ENCODE assay signal across 9 cellular contexts in the genomic region with DNA sequence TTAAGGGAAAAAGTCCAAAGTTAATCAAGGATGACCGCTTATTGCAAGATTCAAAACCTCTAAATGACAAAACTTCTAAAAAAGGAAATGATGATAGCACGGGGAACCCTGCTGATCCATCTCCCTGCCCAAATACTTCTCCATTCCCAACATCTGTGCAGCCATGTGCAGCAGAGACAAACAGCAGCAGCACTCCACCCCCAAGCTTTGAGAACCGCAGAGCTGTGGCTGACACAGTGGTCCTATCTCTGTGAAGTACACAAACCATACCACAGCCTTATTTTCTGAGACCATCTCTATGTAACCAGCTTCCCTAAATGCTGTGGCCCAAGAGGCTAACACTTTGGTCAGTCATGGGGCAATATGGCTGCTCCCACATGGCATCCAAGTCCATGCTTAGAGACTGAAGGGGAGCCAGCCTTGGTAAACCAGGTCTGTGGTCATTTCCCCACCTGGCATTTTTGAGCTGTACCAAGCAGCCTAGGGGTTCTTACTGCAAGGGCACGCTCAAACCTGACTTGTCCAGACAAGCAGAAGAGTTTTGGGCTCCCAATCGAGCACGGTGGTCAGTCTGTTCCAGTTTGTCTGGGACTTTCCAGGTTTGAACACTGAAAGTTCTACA. TPM values are rescaled to one million over a fixed set of nuclear protein-coding genes. Genes with fewer than 3 reads are reported as not detected.
DNase-seq lines count a peak whose midpoint lies in the region; ATAC-seq and TF ChIP-seq lines count a peak whose summit lies in the region.
"Had no signal": no experiment of that assay in that cellular context is flagged by ENCODE, and none has a peak within 500 bp of the region (broad histone marks: within the 10 kb centered on the region; RNA-seq: fewer than 3 reads in every experiment).

No MANE protein-coding gene starts in this region.

- H3K27me3 ChIP-seq in ascending aorta (no peaks in the 10 kb centered on the region), smooth muscle cell (ENCODE audit: low read depth) (no peaks in the 10 kb centered on the region), esophagus muscularis mucosa (no peaks in the 10 kb centered on the region)
- H3K27me3 ChIP-seq: SJCRH30 had no signal

- ATAC-seq in GM19328 (IDR thresholded peaks at IDR 0.05; ENCODE audit: unreplicated experiment) = peak; percentile 61
- ATAC-seq in HG03045 (IDR thresholded peaks at IDR 0.05; ENCODE audit: unreplicated experiment) = peak; percentile 58

- peak overlapping the region; percentile 59 for H3K4me2 ChIP-seq in smooth muscle cell

- no peak for TF ChIP-seq POLR2A in esophagus muscularis mucosa (IDR thresholded peaks at IDR 0.05; ENCODE audit: low read depth)

- no peaks in the 10 kb centered on the region for H3K27me3 Mint-ChIP-seq in T-helper 2 cell treated with Interferon-gamma antibody and Interleukin-4, amounts not matched to agents 5 μg/mL and 100 μg/mL, for 36 hours (ENCODE audit: low read depth)

- TF ChIP-seq CTCF in ascending aorta (IDR thresholded peaks at IDR 0.05) (no peak), smooth muscle cell (IDR thresholded peaks at IDR 0.05; ENCODE audit: borderline replicate concordance, insufficient read depth, poor library complexity, severe bottlenecking) (no peak), esophagus muscularis mucosa (IDR thresholded peaks at IDR 0.05) (no peak)

- peaks cover 8% of the 10 kb centered on the region for H3K36me3 Mint-ChIP-seq in T-helper 2 cell treated with Interferon-gamma antibody and Interleukin-4, amounts not matched to agents 5 μg/mL and 100 μg/mL, for 36 hours (ENCODE audit: low read depth)

- H3K4me1 Mint-ChIP-seq in T-helper 2 cell treated with Interferon-gamma antibody and Interleukin-4, amounts not matched to agents 5 μg/mL and 100 μg/mL, for 36 hours (ENCODE audit: low read depth) = peaks cover 12% of the 10 kb centered on the region

- no peaks in the 10 kb centered on the region for H3K9me3 Mint-ChIP-seq in T-helper 2 cell treated with Interferon-gamma antibody and Interleukin-4, amounts not matched to agents 5 μg/mL and 100 μg/mL, for 36 hours

- H3K27ac Mint-ChIP-seq in T-helper 2 cell treated with Interferon-gamma antibody and Interleukin-4, amounts not matched to agents 5 μg/mL and 100 μg/mL, for 36 hours = no peak overlapping the region

- no peak overlapping the region for H3K9ac ChIP-seq in smooth muscle cell (ENCODE audit: low read depth)

- TF ChIP-seq EP300 in esophagus muscularis mucosa (IDR thresholded peaks at IDR 0.05) = no peak

- H3K36me3 ChIP-seq in ascending aorta = no peaks in the 10 kb centered on the region
- no peaks in the 10 kb centered on the region for H3K36me3 ChIP-seq in smooth muscle cell (ENCODE audit: low read depth)
- H3K36me3 ChIP-seq in esophagus muscularis mucosa = no peaks in the 10 kb centered on the region
- H3K36me3 ChIP-seq: SJCRH30 had no signal

- H3K4me3 Mint-ChIP-seq in T-helper 2 cell treated with Interferon-gamma antibody and Interleukin-4, amounts not matched to agents 5 μg/mL and 100 μg/mL, for 36 hours = no peak overlapping the region

- H3K9me3 ChIP-seq in ascending aorta (no peaks in the 10 kb centered on the region), smooth muscle cell (replicated peaks; ENCODE audit: low read depth) (no peaks in the 10 kb centered on the region), esophagus muscularis mucosa (no peaks in the 10 kb centered on the region)
- H3K9me3 ChIP-seq: SJCRH30 had no signal

- no peaks in the 10 kb centered on the region for H3K79me2 ChIP-seq in smooth muscle cell (ENCODE audit: low read depth)

- H3K4me1 ChIP-seq in ascending aorta (peaks cover 0 to 26% of the 10 kb centered on the region in 2 donors), smooth muscle cell (ENCODE audit: low read depth) (no peaks in the 10 kb centered on the region), esophagus muscularis mucosa (peaks cover 11 to 24% (median 20%) of the 10 kb centered on the region in 4 donors)

- DNase-seq in ascending aorta (ENCODE audit: low spot score in 2 of 2) (no peak), smooth muscle cell (lab: John Stamatoyannopoulos, UW; ENCODE audit: unreplicated experiment) (no peak), GDM1 (lab: John Stamatoyannopoulos, UW) (no peak), esophagus muscularis mucosa (ENCODE audit: extremely low spot score) (no peak)
- DNase-seq in T-helper 2 cell treated with Interferon-gamma antibody and Interleukin-4, amounts not matched to agents 5 μg/mL and 100 μg/mL, for 36 hours (ENCODE audit: low spot score) = no peak
- DNase-seq in stimulated activated naive CD4-positive, alpha-beta T cell treated with Interleukin-2 at 50 U/mL for 16 hours (lab: John Stamatoyannopoulos, UW) = no peak

- H3K4me3 ChIP-seq in ascending aorta (no peak overlapping the region), smooth muscle cell (no peak overlapping the region), esophagus muscularis mucosa (no peak overlapping the region)
- H3K4me3 ChIP-seq: SJCRH30 had no signal

- 65% methylated on average over 6 of the region's 6 CpGs for WGBS in smooth muscle cell (ENCODE audit: low lambda C conversion rate)
- WGBS in esophagus muscularis mucosa = 91% methylated on average over 6 of the region's 6 CpGs

- H3K27ac ChIP-seq in ascending aorta (peak overlapping the region; percentile 71 to 78), smooth muscle cell (ENCODE audit: low read depth) (no peak overlapping the region), esophagus muscularis mucosa (replicated peaks in 1 of 4) (peak overlapping the region in 1 of 4 donors; percentile 24)
- H3K27ac ChIP-seq: SJCRH30 had no signal

- H3F3A ChIP-seq in smooth muscle cell (ENCODE audit: low read depth) = no peaks in the 10 kb centered on the region

- intact Hi-C loops in ascending aorta (cut with DNase I) = no loop called here
- intact Hi-C loops in esophagus muscularis mucosa (cut with DNase I) = no loop called here

- no peaks in the 10 kb centered on the region for H4K20me1 ChIP-seq in smooth muscle cell (ENCODE audit: low read depth)

- no peak overlapping the region for H2AFZ ChIP-seq in smooth muscle cell (ENCODE audit: low read depth)

RNA-seq across cellular contexts. Expression of a gene that starts 17.0 kb away (rescaled TPM):
- total RNA-seq in ascending aorta = 99.3 TPM
- 110 and 118 TPM in 2 replicates for total RNA-seq in smooth muscle cell
- 64.4 and 68.9 TPM in 2 replicates for polyA plus RNA-seq in smooth muscle cell
- 100 to 1,000 TPM in 1 of 4 donors, 10 to 100 TPM in 3; 62.0 to 115 (median 72.3) TPM for total RNA-seq in esophagus muscularis mucosa
